Comparison of ENCODE assay signal across 20 cellular contexts in genomic region chr1:9710037-9710436, GRCh38. TPM values are rescaled to one million over a fixed set of nuclear protein-coding genes. Genes with fewer than 3 reads are reported as not detected.
DNase-seq lines count a peak whose midpoint lies in the region; ATAC-seq and TF ChIP-seq lines count a peak whose summit lies in the region.
"Had no signal": no experiment of that assay in that cellular context is flagged by ENCODE, and none has a peak within 500 bp of the region (broad histone marks: within the 10 kb centered on the region; RNA-seq: fewer than 3 reads in every experiment).

No MANE protein-coding gene starts in this region.

- no peak overlapping the region for H2AFZ ChIP-seq in mesenchymal stem cell (ENCODE audit: low read depth, low read length)

- H3K36me3 ChIP-seq in mesenchymal stem cell (ENCODE audit: control insufficient read depth in 1 of 2, insufficient read depth in 2 of 2, low read depth in 1 of 2, low read length in 2 of 2), result peaks cover 12 to 35% of the 10 kb centered on the region in 2 experiments

- WGBS in mesenchymal stem cell, result 95% methylated on average over 8 of the region's 8 CpGs

- no peak overlapping the region for H3K4me2 ChIP-seq in mesenchymal stem cell (ENCODE audit: low read length, poor library complexity, severe bottlenecking)

- H4K8ac ChIP-seq in mesenchymal stem cell (ENCODE audit: low read length), result no peak overlapping the region

- intact Hi-C loops in activated T-helper 1 cell treated with anti-CD3 and anti-CD28 coated beads, Interleukin-12 subunit alpha, Interleukin-12 subunit beta, Interleukin-2, Interleukin-4 antibody, amounts not matched to agents 30 ng/mL and 10 ng/mL and 1 ng/mL, durations not matched to agents 14 hours and 24 hours and 36 hours (cut with micrococcal nuclease), result no loop called here

- H3K27ac Mint-ChIP-seq in stimulated activated naive CD8-positive, alpha-beta T cell treated with anti-CD3 and anti-CD28 coated beads, Interleukin-15, Interleukin-2, amounts not matched to agents 100 ng/mL and 50 ng/mL, for 24 hours, result peak overlapping the region; percentile 18
- H3K27ac Mint-ChIP-seq in stimulated activated naive CD8-positive, alpha-beta T cell treated with anti-CD3 and anti-CD28 coated beads, Interleukin-15, amount 100 ng/mL, for 72 hours, result peak overlapping the region in 1 of 2 donors; percentile 84
- H3K27ac Mint-ChIP-seq in activated T-helper 1 cell treated with anti-CD3 and anti-CD28 coated beads, Interleukin-12 subunit alpha, Interleukin-12 subunit beta, Interleukin-2, Interleukin-4 antibody, amounts not matched to agents 30 ng/mL and 10 ng/mL and 1 ng/mL, durations not matched to agents 14 hours and 24 hours and 36 hours, result peak overlapping the region; percentile 79
- H3K27ac Mint-ChIP-seq in memory B cell, result peak overlapping the region; percentile 77

- peaks cover 23% of the 10 kb centered on the region for H3K79me1 ChIP-seq in mesenchymal stem cell (replicated peaks; ENCODE audit: low read length, poor library complexity, severe bottlenecking)

- DNase-seq in stimulated activated naive CD8-positive, alpha-beta T cell treated with anti-CD3 and anti-CD28 coated beads, Interleukin-15, amount 100 ng/mL, for 72 hours, result no peak
- DNase-seq in activated T-helper 1 cell treated with anti-CD3 and anti-CD28 coated beads, Interleukin-12 subunit alpha, Interleukin-12 subunit beta, Interleukin-2, Interleukin-4 antibody, amounts not matched to agents 30 ng/mL and 10 ng/mL and 1 ng/mL, durations not matched to agents 14 hours and 24 hours and 36 hours (ENCODE audit: low spot score), result no peak
- no peak for DNase-seq in memory B cell (ENCODE audit: low spot score in 2 of 2)
- DNase-seq in mesenchymal stem cell, result no peak
- DNase-seq in GM10248 (ENCODE audit: extremely low spot score), result no peak
- DNase-seq: aorta; caudate nucleus; DMS53; head of caudate nucleus; KBM-7; left cardiac atrium; NCI-H146; NCI-H524; sigmoid colon; stimulated activated CD4-positive, alpha-beta T cell treated with anti-CD3 and anti-CD28 coated beads, Interleukin-15, amount 100 ng/mL, for 24 hours; stimulated activated CD8-positive, alpha-beta memory T cell treated with anti-CD3 and anti-CD28 coated beads, Interleukin-4, amount 100 ng/mL, for 48 hours had no signal

- H2BK120ac ChIP-seq in mesenchymal stem cell (ENCODE audit: low read depth, low read length), result no peak overlapping the region

- H3K36me3 Mint-ChIP-seq in stimulated activated naive CD8-positive, alpha-beta T cell treated with anti-CD3 and anti-CD28 coated beads, Interleukin-15, Interleukin-2, amounts not matched to agents 100 ng/mL and 50 ng/mL, for 24 hours (ENCODE audit: low read depth), result peaks cover 55% of the 10 kb centered on the region
- H3K36me3 Mint-ChIP-seq in activated T-helper 1 cell treated with anti-CD3 and anti-CD28 coated beads, Interleukin-12 subunit alpha, Interleukin-12 subunit beta, Interleukin-2, Interleukin-4 antibody, amounts not matched to agents 30 ng/mL and 10 ng/mL and 1 ng/mL, durations not matched to agents 14 hours and 24 hours and 36 hours (ENCODE audit: low read depth), result peaks cover 33% of the 10 kb centered on the region
- peaks cover 14% of the 10 kb centered on the region for H3K36me3 Mint-ChIP-seq in memory B cell

- H3K4me3 Mint-ChIP-seq in stimulated activated naive CD8-positive, alpha-beta T cell treated with anti-CD3 and anti-CD28 coated beads, Interleukin-15, Interleukin-2, amounts not matched to agents 100 ng/mL and 50 ng/mL, for 24 hours, result no peak overlapping the region
- H3K4me3 Mint-ChIP-seq in stimulated activated naive CD8-positive, alpha-beta T cell treated with anti-CD3 and anti-CD28 coated beads, Interleukin-15, amount 100 ng/mL, for 72 hours, result no peak overlapping the region
- no peak overlapping the region for H3K4me3 Mint-ChIP-seq in activated T-helper 1 cell treated with anti-CD3 and anti-CD28 coated beads, Interleukin-12 subunit alpha, Interleukin-12 subunit beta, Interleukin-2, Interleukin-4 antibody, amounts not matched to agents 30 ng/mL and 10 ng/mL and 1 ng/mL, durations not matched to agents 14 hours and 24 hours and 36 hours
- H3K4me3 Mint-ChIP-seq in memory B cell, result no peak overlapping the region

- ATAC-seq in stimulated activated naive CD8-positive, alpha-beta T cell treated with anti-CD3 and anti-CD28 coated beads, Interleukin-15, amount 100 ng/mL, for 72 hours, result no peak
- ATAC-seq in memory B cell (ENCODE audit: low read depth) (no peak), GM21390 (IDR thresholded peaks at IDR 0.05; ENCODE audit: unreplicated experiment) (no peak)
- ATAC-seq: HCT116, left cardiac atrium had no signal

- no peaks in the 10 kb centered on the region for H3K27me3 Mint-ChIP-seq in stimulated activated naive CD8-positive, alpha-beta T cell treated with anti-CD3 and anti-CD28 coated beads, Interleukin-15, Interleukin-2, amounts not matched to agents 100 ng/mL and 50 ng/mL, for 24 hours
- no peaks in the 10 kb centered on the region for H3K27me3 Mint-ChIP-seq in stimulated activated naive CD8-positive, alpha-beta T cell treated with anti-CD3 and anti-CD28 coated beads, Interleukin-15, amount 100 ng/mL, for 72 hours
- H3K27me3 Mint-ChIP-seq in activated T-helper 1 cell treated with anti-CD3 and anti-CD28 coated beads, Interleukin-12 subunit alpha, Interleukin-12 subunit beta, Interleukin-2, Interleukin-4 antibody, amounts not matched to agents 30 ng/mL and 10 ng/mL and 1 ng/mL, durations not matched to agents 14 hours and 24 hours and 36 hours (ENCODE audit: insufficient read depth), result no peaks in the 10 kb centered on the region
- H3K27me3 Mint-ChIP-seq in memory B cell, result no peaks in the 10 kb centered on the region

- no peak overlapping the region for H2BK12ac ChIP-seq in mesenchymal stem cell (ENCODE audit: low read length in 2 of 2)

- H3K14ac ChIP-seq in mesenchymal stem cell (ENCODE audit: low read length in 2 of 2), result no peak overlapping the region

- no peak overlapping the region for H2BK15ac ChIP-seq in mesenchymal stem cell (ENCODE audit: low read depth, poor library complexity, severe bottlenecking)

- H3K27ac ChIP-seq in mesenchymal stem cell (ENCODE audit: low read length, poor library complexity, severe bottlenecking), result no peak overlapping the region
- H3K27ac ChIP-seq: sigmoid colon, VCaP had no signal

- H3K4ac ChIP-seq in mesenchymal stem cell (ENCODE audit: low read depth in 1 of 2, low read length in 2 of 2), result no peak overlapping the region

- no peak overlapping the region for H3K23ac ChIP-seq in mesenchymal stem cell (ENCODE audit: low read length in 2 of 2)

- no peaks in the 10 kb centered on the region for H3K9me3 Mint-ChIP-seq in stimulated activated naive CD8-positive, alpha-beta T cell treated with anti-CD3 and anti-CD28 coated beads, Interleukin-15, Interleukin-2, amounts not matched to agents 100 ng/mL and 50 ng/mL, for 24 hours
- no peaks in the 10 kb centered on the region for H3K9me3 Mint-ChIP-seq in stimulated activated naive CD8-positive, alpha-beta T cell treated with anti-CD3 and anti-CD28 coated beads, Interleukin-15, amount 100 ng/mL, for 72 hours
- no peaks in the 10 kb centered on the region for H3K9me3 Mint-ChIP-seq in activated T-helper 1 cell treated with anti-CD3 and anti-CD28 coated beads, Interleukin-12 subunit alpha, Interleukin-12 subunit beta, Interleukin-2, Interleukin-4 antibody, amounts not matched to agents 30 ng/mL and 10 ng/mL and 1 ng/mL, durations not matched to agents 14 hours and 24 hours and 36 hours
- H3K9me3 Mint-ChIP-seq in memory B cell, result no peaks in the 10 kb centered on the region

- no peaks in the 10 kb centered on the region for H3K27me3 ChIP-seq in mesenchymal stem cell (ENCODE audit: control insufficient read depth in 1 of 2, insufficient read depth in 1 of 2, low read length in 2 of 2)
- H3K27me3 ChIP-seq: sigmoid colon had no signal

- POLR2A ChIA-PET in GM10248 (lab: Yijun Ruan, JAX), result interaction anchor here (0.7 kb wide), 1 partner anchor 57 kb away, joined by 4 read pairs; no protein-coding TSS in a partner anchor

- no peak overlapping the region for H2BK5ac ChIP-seq in mesenchymal stem cell (ENCODE audit: low read depth, low read length, poor library complexity, severe bottlenecking)

- TF ChIP-seq CTCF in GM10248 (IDR thresholded peaks at IDR 0.05; ENCODE audit: control extremely low read depth, extremely low read depth, low read depth, missing control alignments), result no peak

- H3K9ac ChIP-seq in mesenchymal stem cell (ENCODE audit: low read length), result no peak overlapping the region

- H3K4me1 ChIP-seq in mesenchymal stem cell (ENCODE audit: control insufficient read depth, insufficient read depth, low read depth, low read length), result peaks cover 6% of the 10 kb centered on the region
- H3K4me1 ChIP-seq: sigmoid colon had no signal

- CTCF ChIA-PET in GM10248 (lab: Yijun Ruan, JAX), result interaction anchor here (1.0 to 2.2 kb wide), 2 partner anchors 18 to 84 kb away, joined by 3 to 5 read pairs; no protein-coding TSS in a partner anchor

- H3K4me3 ChIP-seq in mesenchymal stem cell (ENCODE audit: insufficient read depth in 1 of 2, low read depth in 1 of 2, low read length in 2 of 2), result no peak overlapping the region
- H3K4me3 ChIP-seq: sigmoid colon had no signal

- no peak overlapping the region for H4K91ac ChIP-seq in mesenchymal stem cell (ENCODE audit: low read length)

- no peaks in the 10 kb centered on the region for H3K9me3 ChIP-seq in mesenchymal stem cell (ENCODE audit: control insufficient read depth, low read length)
- H3K9me3 ChIP-seq: sigmoid colon had no signal

- H3K4me1 Mint-ChIP-seq in stimulated activated naive CD8-positive, alpha-beta T cell treated with anti-CD3 and anti-CD28 coated beads, Interleukin-15, Interleukin-2, amounts not matched to agents 100 ng/mL and 50 ng/mL, for 24 hours (ENCODE audit: low read depth), result peaks cover 44% of the 10 kb centered on the region
- H3K4me1 Mint-ChIP-seq in stimulated activated naive CD8-positive, alpha-beta T cell treated with anti-CD3 and anti-CD28 coated beads, Interleukin-15, amount 100 ng/mL, for 72 hours, result peaks cover 74% of the 10 kb centered on the region
- H3K4me1 Mint-ChIP-seq in activated T-helper 1 cell treated with anti-CD3 and anti-CD28 coated beads, Interleukin-12 subunit alpha, Interleukin-12 subunit beta, Interleukin-2, Interleukin-4 antibody, amounts not matched to agents 30 ng/mL and 10 ng/mL and 1 ng/mL, durations not matched to agents 14 hours and 24 hours and 36 hours (ENCODE audit: low read depth), result peaks cover 43% of the 10 kb centered on the region
- H3K4me1 Mint-ChIP-seq in memory B cell, result peaks cover 16% of the 10 kb centered on the region

- H3K18ac ChIP-seq in mesenchymal stem cell (ENCODE audit: low read depth in 1 of 2, low read length in 2 of 2), result no peak overlapping the region

- H2AK5ac ChIP-seq in mesenchymal stem cell (ENCODE audit: low read length, severe bottlenecking), result no peak overlapping the region

RNA-seq across cellular contexts. Expression of gene PIK3CD, which starts 58.5 kb away (rescaled TPM):
- total RNA-seq in activated T-helper 1 cell treated with anti-CD3 and anti-CD28 coated beads, Interleukin-12 subunit alpha, Interleukin-12 subunit beta, Interleukin-2, Interleukin-4 antibody, amounts not matched to agents 30 ng/mL and 10 ng/mL and 1 ng/mL, durations not matched to agents 14 hours and 24 hours and 36 hours, result 287 and 291 TPM in 2 replicates
- 3.0 TPM for polyA plus RNA-seq in mesenchymal stem cell (2013, experiment 1 of 2)
- 2.7 TPM for polyA plus RNA-seq in mesenchymal stem cell (2013, experiment 2 of 2)
